8 cellular contexts compared by ENCODE assay signal in genomic region chr7:37311282-37311868, GRCh38.
DNase-seq lines count a peak whose midpoint lies in the region; ATAC-seq lines count a peak whose summit lies in the region.

No MANE protein-coding gene starts in this region.

- H3K4me3 Mint-ChIP-seq in effector memory CD8-positive, alpha-beta T cell: peak overlapping the region; percentile 53 to 65

- peaks cover 22% of the 10 kb centered on the region for H3K36me3 Mint-ChIP-seq in effector memory CD8-positive, alpha-beta T cell (ENCODE audit: insufficient read depth)

- no peaks in the 10 kb centered on the region for H3K9me3 Mint-ChIP-seq in effector memory CD8-positive, alpha-beta T cell

- H3K27me3 Mint-ChIP-seq in effector memory CD8-positive, alpha-beta T cell: no peaks in the 10 kb centered on the region

- DNase-seq in T-helper 9 cell (peak; percentile 24), NCI-H446 treated with DMSO at 0.1 percent for 48 hours (lab: John Stamatoyannopoulos, UW) (no peak), ecto neural progenitor cell (ENCODE audit: low spot score) (no peak), globus pallidus (ENCODE audit: low spot score) (no peak), NCI-H146 treated with DMSO at 0.1 percent for 48 hours (lab: John Stamatoyannopoulos, UW; ENCODE audit: unreplicated experiment) (no peak)
- DNase-seq in effector memory CD8-positive, alpha-beta T cell: no peak
- peak; percentile 19 to 28 (median 21) for DNase-seq in stimulated activated CD4-positive, alpha-beta T cell treated with anti-CD3 and anti-CD28 coated beads, Interleukin-12 subunit alpha, Interleukin-12 subunit beta, amount 100 ng/mL, for 48 hours (ENCODE audit: low read depth in 2 of 3, low spot score in 1 of 3)

- peak; percentile 52 for ATAC-seq in GM21619 (IDR thresholded peaks at IDR 0.05; ENCODE audit: unreplicated experiment)
- peak; percentile 62 for ATAC-seq in effector memory CD8-positive, alpha-beta T cell (replicated peaks)

- H3K27ac Mint-ChIP-seq in effector memory CD8-positive, alpha-beta T cell: peak overlapping the region; percentile 96

- H3K4me1 Mint-ChIP-seq in effector memory CD8-positive, alpha-beta T cell (ENCODE audit: low read depth in 2 of 2): peaks cover 35 to 43% of the 10 kb centered on the region in 2 donors

Comparison
In these comparisons a context has a peak if more than half of its experiments do, and no peak if none do; other contexts are left out.
1. DNase-seq: peak in T-helper 9 cell (single experiment) and stimulated activated CD4-positive, alpha-beta T cell treated with anti-CD3 and anti-CD28 coated beads, Interleukin-12 subunit alpha, Interleukin-12 subunit beta, amount 100 ng/mL, for 48 hours (3 of 3); none in effector memory CD8-positive, alpha-beta T cell (0 of 3), NCI-H446 treated with DMSO at 0.1 percent for 48 hours (single experiment), ecto neural progenitor cell (single experiment), globus pallidus (single experiment) and NCI-H146 treated with DMSO at 0.1 percent for 48 hours (single experiment).